In the genomic region with DNA sequence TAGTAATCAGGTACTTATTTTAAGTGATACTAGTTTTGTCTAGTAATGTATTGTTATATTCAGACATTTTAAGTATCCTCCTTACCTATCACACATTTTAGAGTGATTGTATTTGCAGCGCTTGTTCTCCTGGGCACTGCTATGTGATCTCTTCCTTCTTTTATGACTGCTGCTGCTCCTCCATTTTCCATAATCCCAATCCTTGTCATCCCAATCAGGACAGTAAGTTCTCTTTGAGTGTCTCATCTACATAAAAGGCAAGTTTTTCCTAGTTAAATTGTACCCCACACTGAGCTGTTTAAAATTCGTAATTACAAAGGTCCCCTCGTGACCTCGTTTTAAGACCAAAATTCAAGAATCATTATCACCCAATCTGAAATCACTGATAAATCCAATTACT, we compare ENCODE assay signal across 9 cellular contexts. TPM values are rescaled to one million over a fixed set of nuclear protein-coding genes. Genes with fewer than 3 reads are reported as not detected.
DNase-seq lines count a peak whose midpoint lies in the region; ATAC-seq and TF ChIP-seq lines count a peak whose summit lies in the region.
"Had no signal": no experiment of that assay in that cellular context is flagged by ENCODE, and none has a peak within 500 bp of the region (broad histone marks: within the 10 kb centered on the region; RNA-seq: fewer than 3 reads in every experiment).

No MANE protein-coding gene starts in this region.

- H3K4me3 Mint-ChIP-seq in activated B cell treated with CpG ODN at 0.5 μM for 24 hours: peak overlapping the region; percentile 100

- DNase-seq in HCT116 (ENCODE audit: low read depth, low spot score) (no peak), activated B cell treated with CpG ODN at 0.5 μM for 24 hours (no peak), globus pallidus (ENCODE audit: low spot score) (peak; percentile 20), cortex of kidney (lab: John Stamatoyannopoulos, UW) (no peak), SIG-M5 (lab: John Stamatoyannopoulos, UW) (no peak), NCI-H2081 treated with DMSO at 0.1 percent for 48 hours (lab: John Stamatoyannopoulos, UW) (no peak)
- DNase-seq: stimulated activated CD4-positive, alpha-beta T cell treated with anti-CD3 and anti-CD28 coated beads, Interleukin-2, amount 100 ng/mL, for 24 hours had no signal

- POLR2A ChIA-PET in HCT116 (lab: Charles Lee) (no interaction called here), activated B cell treated with CpG ODN at 0.5 μM for 24 hours (lab: Charles Lee) (interaction anchor here (0.7 to 0.9 kb wide), 2 partner anchors 254 to 636 kb away, joined by 3 read pairs; no protein-coding TSS in a partner anchor)

- H3K4me1 Mint-ChIP-seq in activated B cell treated with CpG ODN at 0.5 μM for 24 hours: peaks cover 56% of the 10 kb centered on the region

- no TSS peak for BruUV-seq in HCT116 (replicated peaks; lab: Mats Ljungman, UMichigan)

- H3K4me2 ChIP-seq in HCT116 (ENCODE audit: low read length): peak overlapping the region; percentile 78; the same call in 1 of the 2 replicates

- 0 out of 2 replicates have a peak, but pooled peaks cover 3% of the 10 kb centered on the region for H4K20me1 ChIP-seq in HCT116 (ENCODE audit: insufficient read depth)

- H3K79me2 ChIP-seq in HCT116 (ENCODE audit: insufficient read depth, low read length): peaks cover 78% of the 10 kb centered on the region

- intact Hi-C loops in HCT116 (cut with micrococcal nuclease) (loop anchor here (5.0 kb wide), 1 partner anchor 49 kb away; the partner anchor contains the start of gene BZW1), activated B cell treated with CpG ODN at 0.5 μM for 24 hours (cut with micrococcal nuclease) (loop anchor here (5.0 to 10.0 kb wide), 5 partner anchors 334 to 1406 kb away; partner anchors contain the start of genes ALS2, C2orf69, NOP58 and SGO2)

- no peak for TF ChIP-seq RAD21 in HCT116 (IDR thresholded peaks at IDR 0.05; ENCODE audit: low read depth)

- H3K4me3 ChIP-seq in HCT116 (replicated peaks in 1 of 2; ENCODE audit: low read depth in 1 of 2, low read length in 2 of 2): no peak overlapping the region
- H3K4me3 ChIP-seq in skeletal muscle tissue (ENCODE audit: low read length in 3 of 3): peak overlapping the region; percentile 91 to 100 (median 100)

- peaks cover 6 to 23% of the 10 kb centered on the region in 2 experiments; a peak in 3 of 4 replicates for H3K4me1 ChIP-seq in HCT116 (ENCODE audit: control insufficient read depth in 1 of 2, insufficient read depth in 2 of 2, low read length in 2 of 2)
- H3K4me1 ChIP-seq in skeletal muscle tissue (ENCODE audit: control insufficient read depth in 3 of 3, insufficient read depth in 3 of 3, low read length in 3 of 3): peaks cover 26 to 28% (median 28%) of the 10 kb centered on the region in 3 donors

- no peak overlapping the region for H2AFZ ChIP-seq in HCT116 (ENCODE audit: low read depth, low read length, poor library complexity, severe bottlenecking)

- peak overlapping the region; percentile 100 for H3K27ac Mint-ChIP-seq in activated B cell treated with CpG ODN at 0.5 μM for 24 hours

- H3K9ac ChIP-seq in HCT116 (ENCODE audit: low read length) (no peak overlapping the region; the same call in 1 of the 2 replicates), skeletal muscle tissue (ENCODE audit: low read depth in 1 of 3, low read length in 3 of 3) (peak overlapping the region; percentile 46 to 60 (median 47))

- H3K9me2 ChIP-seq in HCT116 (ENCODE audit: insufficient read depth): no peaks in the 10 kb centered on the region

- H3K9me3 Mint-ChIP-seq in activated B cell treated with CpG ODN at 0.5 μM for 24 hours: no peaks in the 10 kb centered on the region

- H3K27me3 ChIP-seq in HCT116 (ENCODE audit: insufficient read depth, low read length) (no peaks in the 10 kb centered on the region), skeletal muscle tissue (ENCODE audit: control insufficient read depth in 3 of 3, insufficient read depth in 3 of 3, low read length in 3 of 3) (no peaks in the 10 kb centered on the region)

- TF ChIP-seq CTCF in HCT116 (IDR thresholded peaks at IDR 0.05 in 2 of 3, conservative IDR thresholded peaks at IDR 0.05 in 1 of 3; ENCODE audit: borderline replicate concordance in 1 of 3, insufficient read depth in 1 of 3, low read depth in 2 of 3, low read length in 2 of 3) (no peak), activated B cell treated with CpG ODN at 0.5 μM for 24 hours (IDR thresholded peaks at IDR 0.05) (no peak)

- H3K36me3 ChIP-seq in HCT116 (ENCODE audit: control insufficient read depth in 1 of 2, insufficient read depth in 2 of 2, low read length in 2 of 2) (peaks cover 41 to 53% of the 10 kb centered on the region in 2 experiments), skeletal muscle tissue (ENCODE audit: control insufficient read depth in 3 of 3, insufficient read depth in 3 of 3, low read length in 3 of 3) (peaks cover 23 to 30% (median 29%) of the 10 kb centered on the region in 3 donors)

- no peaks in the 10 kb centered on the region for H3K9me3 ChIP-seq in HCT116 (ENCODE audit: control insufficient read depth in 1 of 2, insufficient read depth in 1 of 2, low read depth in 1 of 2, low read length in 2 of 2)
- H3K9me3 ChIP-seq in skeletal muscle tissue (ENCODE audit: control insufficient read depth in 3 of 3, low read length in 3 of 3): no peaks in the 10 kb centered on the region

- CTCF ChIA-PET in HCT116 (lab: Charles Lee): no interaction called here
- CTCF ChIA-PET in activated B cell treated with CpG ODN at 0.5 μM for 24 hours (lab: Charles Lee): no interaction called here

- TF ChIP-seq POLR2A in HCT116 (IDR thresholded peaks at IDR 0.05; ENCODE audit: borderline replicate concordance, extremely low read depth, insufficient read depth, insufficient read length): no peak

- ATAC-seq in HCT116 (no peak), activated B cell treated with CpG ODN at 0.5 μM for 24 hours (ENCODE audit: low read depth) (no peak), GM21515 (IDR thresholded peaks at IDR 0.05; ENCODE audit: unreplicated experiment) (no peak)

- RAD21 ChIA-PET in HCT116 (lab: Charles Lee; ENCODE audit: low non-redundant PET in 1 of 2, low total read pairs in 2 of 2, uncharacterized antibody in 2 of 2, unreplicated experiment in 2 of 2): no interaction called here

- H3K27me3 Mint-ChIP-seq in activated B cell treated with CpG ODN at 0.5 μM for 24 hours: no peaks in the 10 kb centered on the region

- H3K27ac ChIP-seq in HCT116 (ENCODE audit: low read depth, low read length) (no peak overlapping the region), skeletal muscle tissue (ENCODE audit: low read depth, low read length) (peak overlapping the region; percentile 100)

- H3K36me3 Mint-ChIP-seq in activated B cell treated with CpG ODN at 0.5 μM for 24 hours (ENCODE audit: low read depth): peaks cover 75% of the 10 kb centered on the region

TF ChIP-seq in HCT116, 20 proteins besides CTCF, POLR2A, EP300 and RAD21:
- TF ChIP-seq ZNF274 (IDR thresholded peaks at IDR 0.05; ENCODE audit: low read depth, low read length): no peak
- TF ChIP-seq FOSL1 (IDR thresholded peaks at IDR 0.05; ENCODE audit: low read depth): no peak
- no peak for TF ChIP-seq ZFX (IDR thresholded peaks at IDR 0.05)
- TF ChIP-seq, protein P1, sequence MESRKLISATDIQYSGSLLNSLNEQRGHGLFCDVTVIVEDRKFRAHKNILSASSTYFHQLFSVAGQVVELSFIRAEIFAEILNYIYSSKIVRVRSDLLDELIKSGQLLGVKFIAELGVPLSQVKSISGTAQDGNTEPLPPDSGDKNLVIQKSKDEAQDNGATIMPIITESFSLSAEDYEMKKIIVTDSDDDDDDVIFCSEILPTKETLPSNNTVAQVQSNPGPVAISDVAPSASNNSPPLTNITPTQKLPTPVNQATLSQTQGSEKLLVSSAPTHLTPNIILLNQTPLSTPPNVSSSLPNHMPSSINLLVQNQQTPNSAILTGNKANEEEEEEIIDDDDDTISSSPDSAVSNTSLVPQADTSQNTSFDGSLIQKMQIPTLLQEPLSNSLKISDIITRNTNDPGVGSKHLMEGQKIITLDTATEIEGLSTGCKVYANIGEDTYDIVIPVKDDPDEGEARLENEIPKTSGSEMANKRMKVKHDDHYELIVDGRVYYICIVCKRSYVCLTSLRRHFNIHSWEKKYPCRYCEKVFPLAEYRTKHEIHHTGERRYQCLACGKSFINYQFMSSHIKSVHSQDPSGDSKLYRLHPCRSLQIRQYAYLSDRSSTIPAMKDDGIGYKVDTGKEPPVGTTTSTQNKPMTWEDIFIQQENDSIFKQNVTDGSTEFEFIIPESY (IDR thresholded peaks at IDR 0.05; ENCODE audit: extremely low read depth, insufficient replicate concordance, low read length): no peak
TF ChIP-seq in HCT116: peak in this region for 0.

RNA-seq across cellular contexts. Expression of gene CLK1, which starts 2.8 kb away (rescaled TPM):
- 49.1 TPM for total RNA-seq in HCT116 (2021; ENCODE audit: unreplicated experiment)
- polyA plus RNA-seq in HCT116 (2012): 25.3 and 31.2 TPM in 2 replicates
- total RNA-seq in activated B cell treated with CpG ODN at 0.5 μM for 24 hours: 173 and 203 TPM in 2 replicates
- 99.2 TPM for total RNA-seq in skeletal muscle tissue

RNA-seq across cellular contexts. Expression of gene PPIL3, which starts 27.3 kb away (rescaled TPM):
- total RNA-seq in HCT116 (2021; ENCODE audit: unreplicated experiment): 55.9 TPM
- polyA plus RNA-seq in HCT116 (2012): 57.8 and 75.7 TPM in 2 replicates
- 43.5 and 52.5 TPM in 2 replicates for total RNA-seq in activated B cell treated with CpG ODN at 0.5 μM for 24 hours
- 63.7 TPM for total RNA-seq in skeletal muscle tissue

RNA-seq across cellular contexts. Expression of gene NIF3L1, which starts 27.6 kb away (rescaled TPM):
- total RNA-seq in HCT116 (2021; ENCODE audit: unreplicated experiment): 44.7 TPM
- 34.9 and 40.0 TPM in 2 replicates for polyA plus RNA-seq in HCT116 (2012)
- total RNA-seq in activated B cell treated with CpG ODN at 0.5 μM for 24 hours: 32.2 and 32.3 TPM in 2 replicates
- 23.0 TPM for total RNA-seq in skeletal muscle tissue

RNA-seq across cellular contexts. Expression of gene BZW1, which starts 49.9 kb away (rescaled TPM):
- total RNA-seq in HCT116 (2021; ENCODE audit: unreplicated experiment) (454 TPM), activated B cell treated with CpG ODN at 0.5 μM for 24 hours (174 and 197 TPM in 2 replicates), skeletal muscle tissue (180 TPM)
- 274 and 315 TPM in 2 replicates for polyA plus RNA-seq in HCT116 (2012)

Comparison
In these comparisons a context has a peak if more than half of its experiments do, and no peak if none do; other contexts are left out.
1. H3K4me3 ChIP-seq: peak in skeletal muscle tissue (3 of 3); none in HCT116 (0 of 2).